ENCODE assay signal across 10 cellular contexts in genomic region chr7:74454948-74455804, GRCh38. TPM values are rescaled to one million over a fixed set of nuclear protein-coding genes. Genes with fewer than 3 reads are reported as not detected.
DNase-seq lines count a peak whose midpoint lies in the region; ATAC-seq and TF ChIP-seq lines count a peak whose summit lies in the region.
"Had no signal": no experiment of that assay in that cellular context is flagged by ENCODE, and none has a peak within 500 bp of the region (broad histone marks: within the 10 kb centered on the region; RNA-seq: fewer than 3 reads in every experiment).

No MANE protein-coding gene starts in this region.

- H3K4me3 ChIP-seq in mammary epithelial cell (replicated peaks in 1 of 3; ENCODE audit: insufficient read depth in 1 of 3, low read depth in 2 of 3, low read length in 3 of 3) (peak overlapping the region; percentile 57 to 71 (median 62)), left lung (peak overlapping the region; percentile 55)

- H3K27me3 Mint-ChIP-seq in T-helper 1 cell treated with Interleukin-12 subunit alpha and Interleukin-12 subunit beta and Interleukin-4 antibody, amounts not matched to agents 30 μg/mL and 1 μg/mL, for 36 hours (ENCODE audit: low read depth) = peaks cover 18% of the 10 kb centered on the region

- H3K4me1 Mint-ChIP-seq in T-helper 1 cell treated with Interleukin-12 subunit alpha and Interleukin-12 subunit beta and Interleukin-4 antibody, amounts not matched to agents 30 μg/mL and 1 μg/mL, for 36 hours (ENCODE audit: low read depth) = peaks cover 11% of the 10 kb centered on the region

- dilution Hi-C loops in mammary epithelial cell (cut with HindIII; ENCODE audit: low sequenced_read_pairs) = no loop called here

- peak overlapping the region; percentile 9 for H3K9ac ChIP-seq in mammary epithelial cell (ENCODE audit: insufficient read depth, low read length)

- TF ChIP-seq CTCF in mammary epithelial cell (conservative IDR thresholded peaks at IDR 0.05 in 1 of 2, IDR thresholded peaks at IDR 0.05 in 1 of 2; ENCODE audit: extremely low read depth in 1 of 2, insufficient read depth in 1 of 2, low read depth in 1 of 2, low read length in 2 of 2) = no peak
- TF ChIP-seq CTCF in left lung (IDR thresholded peaks at IDR 0.05) = no peak
- TF ChIP-seq CTCF in GM13977 (IDR thresholded peaks at IDR 0.05; ENCODE audit: extremely low read depth, insufficient read depth, missing control alignments) = no peak

- H3K27me3 ChIP-seq in mammary epithelial cell (ENCODE audit: insufficient read depth, low read length) = no peaks in the 10 kb centered on the region
- peaks cover 0 to 37% of the 10 kb centered on the region in 2 donors for H3K27me3 ChIP-seq in left lung

- no peaks in the 10 kb centered on the region for H3K36me3 ChIP-seq in mammary epithelial cell (ENCODE audit: insufficient read depth, low read length)
- H3K36me3 ChIP-seq in left lung = no peaks in the 10 kb centered on the region
- H3K36me3 ChIP-seq: neutrophil had no signal

- peak; percentile 52 for ATAC-seq in left lung

- H3K27ac Mint-ChIP-seq in T-helper 1 cell treated with Interleukin-12 subunit alpha and Interleukin-12 subunit beta and Interleukin-4 antibody, amounts not matched to agents 30 μg/mL and 1 μg/mL, for 36 hours = no peak overlapping the region

- H3K4me2 ChIP-seq in mammary epithelial cell (ENCODE audit: insufficient read depth, low read depth, low read length) = peak overlapping the region; percentile 75

- DNase-seq in T-helper 1 cell (no peak), mammary epithelial cell (no peak), left lung (peak in 1 of 2 donors; percentile 79), GM13977 (ENCODE audit: low spot score) (no peak), ACHN (no peak), GOT3 (lab: John Stamatoyannopoulos, UW) (no peak)
- DNase-seq: NCI-H1105 had no signal

- peaks cover 42% of the 10 kb centered on the region for H3K79me2 ChIP-seq in mammary epithelial cell (ENCODE audit: insufficient read depth, low read length)

- BruUV-seq in mammary epithelial cell (replicated peaks; lab: Mats Ljungman, UMichigan) = no TSS peak

- H3K27ac ChIP-seq in mammary epithelial cell (ENCODE audit: insufficient read depth, low read depth, low read length) (no peak overlapping the region), left lung (peak overlapping the region; percentile 63 to 77), temporal lobe (ENCODE audit: low read depth, low read length) (peak overlapping the region; percentile 69)
- H3K27ac ChIP-seq: neutrophil had no signal

- intact Hi-C loops in mammary epithelial cell (cut with micrococcal nuclease) = loop anchor here (5.0 kb wide), 1 partner anchor 207 kb away; no protein-coding TSS in a partner anchor
- intact Hi-C loops in left lung (cut with DNase I) = no loop called here

- in situ Hi-C loops in mammary epithelial cell (cut with MboI; ENCODE audit: low sequenced_read_pairs in 2 of 2) (no loop called here), GM13977 (cut with MboI; ENCODE audit: low pct_unique_long_range_greater_than_20kb, low sequenced_read_pairs, unreplicated experiment) (no loop called here), ACHN (cut with HindIII; ENCODE audit: low pct_ligation_motif_present, low pct_unique_long_range_greater_than_20kb, low sequenced_read_pairs) (no loop called here)

- H3K9me3 Mint-ChIP-seq in T-helper 1 cell treated with Interleukin-12 subunit alpha and Interleukin-12 subunit beta and Interleukin-4 antibody, amounts not matched to agents 30 μg/mL and 1 μg/mL, for 36 hours = no peaks in the 10 kb centered on the region

- no peak overlapping the region for H2AFZ ChIP-seq in mammary epithelial cell (ENCODE audit: low read depth, low read length)

- no peaks in the 10 kb centered on the region for H4K20me1 ChIP-seq in mammary epithelial cell (ENCODE audit: insufficient read depth, low read length)

- H3K4me3 Mint-ChIP-seq in T-helper 1 cell treated with Interleukin-12 subunit alpha and Interleukin-12 subunit beta and Interleukin-4 antibody, amounts not matched to agents 30 μg/mL and 1 μg/mL, for 36 hours = peak overlapping the region; percentile 17

- H3K9me3 ChIP-seq in mammary epithelial cell (replicated peaks; ENCODE audit: insufficient read depth, low read length) = no peaks in the 10 kb centered on the region
- H3K9me3 ChIP-seq in left lung = no peaks in the 10 kb centered on the region
- H3K9me3 ChIP-seq: neutrophil had no signal

- WGBS in mammary epithelial cell (ENCODE audit: low coverage, missing lambda C conversion rate) = 88% methylated on average over 16 of the region's 24 CpGs

- CTCF ChIA-PET in mammary epithelial cell (lab: Charles Lee; ENCODE audit: low non-redundant PET) = no interaction called here

- H3K36me3 Mint-ChIP-seq in T-helper 1 cell treated with Interleukin-12 subunit alpha and Interleukin-12 subunit beta and Interleukin-4 antibody, amounts not matched to agents 30 μg/mL and 1 μg/mL, for 36 hours (ENCODE audit: low read depth) = no peaks in the 10 kb centered on the region

- H3K4me1 ChIP-seq in mammary epithelial cell (ENCODE audit: insufficient read depth, low read length) (peaks cover 19% of the 10 kb centered on the region), left lung (peaks cover 0 to 30% of the 10 kb centered on the region in 2 donors)

RNA-seq across cellular contexts. Expression of gene GTF2IRD1, which starts 1.5 kb away (rescaled TPM):
- total RNA-seq in mammary epithelial cell (10 to 100 TPM; 21.0 to 35.1 TPM), left lung (10 to 100 TPM; 20.8 to 28.3 TPM), temporal lobe (12.3 TPM)
- polyA plus RNA-seq in mammary epithelial cell = 10.4 TPM
- polyA minus RNA-seq in mammary epithelial cell = 23.3 TPM
